Comparison of ENCODE assay signal across 28 cellular contexts in genomic region chr3:126837773-126838172, GRCh38.
"Had no signal": no experiment of that assay in that cellular context is flagged by ENCODE, and none has a peak within 500 bp of the region (broad histone marks: within the 10 kb centered on the region; RNA-seq: fewer than 3 reads in every experiment).

No MANE protein-coding gene starts in this region.

- H3K9me3 Mint-ChIP-seq: activated naive CD4-positive, alpha-beta T cell treated with anti-CD3 and anti-CD28 coated beads, Interleukin-2, amount 50 U/mL, for 72 hours; activated T-helper 2 cell treated with anti-CD3 and anti-CD28 coated beads, Interferon-gamma antibody, Interleukin-2, Interleukin-4, amounts not matched to agents 10 μg/mL and 5 μg/mL and 100 μg/mL, durations not matched to agents 14 hours and 24 hours and 36 hours; dendritic cell treated with granulocyte-macrophage colony-stimulating factor and Interleukin-4, amounts not matched to agents 40 ng/mL and 50 ng/mL, for 4 days; natural killer cell treated with Interleukin-12 subunit alpha and Interleukin-12 subunit beta and Interleukin-15 and Interleukin-18, amount 100 ng/mL, for 72 hours; stimulated activated effector memory CD8-positive, alpha-beta T cell treated with anti-CD3 and anti-CD28 coated beads, Interleukin-12 subunit alpha, Interleukin-12 subunit beta, amount 100 ng/mL, for 72 hours; stimulated activated naive CD8-positive, alpha-beta T cell treated with anti-CD3 and anti-CD28 coated beads, Interleukin-15, Interleukin-2, amounts not matched to agents 100 ng/mL and 50 ng/mL, for 24 hours; T-helper 2 cell treated with Interferon-gamma antibody and Interleukin-4, amounts not matched to agents 5 μg/mL and 100 μg/mL, for 36 hours had no signal

- H3K4me1 Mint-ChIP-seq: activated CD4-positive, alpha-beta T cell treated with anti-CD3 and anti-CD28 coated beads for 36 hours; stimulated activated effector memory CD8-positive, alpha-beta T cell treated with anti-CD3 and anti-CD28 coated beads, Interleukin-12 subunit alpha, Interleukin-12 subunit beta, amount 100 ng/mL, for 72 hours had no signal

- H3K36me3 ChIP-seq: gastrocnemius medialis, lower lobe of right lung, ovary, thyroid gland, upper lobe of left lung had no signal

- DNase-seq: activated CD4-positive, alpha-beta T cell treated with anti-CD3 and anti-CD28 coated beads for 36 hours; activated CD4-positive, alpha-beta T cell treated with anti-CD3 and anti-CD28 coated beads, Interleukin-2, amount 50 U/mL, for 48 hours; activated CD4-positive, CD25-positive, alpha-beta regulatory T cell; activated naive CD4-positive, alpha-beta T cell; activated T-cell treated with anti-CD3 and anti-CD28 coated beads, Interleukin-2, amount 50 U/mL, for 48 hours; effector CD8-positive, alpha-beta T cell; gastrocnemius medialis; glutamatergic neuron; left lung; lower lobe of right lung; mesendoderm; mucosa of descending colon; ovary; small intestine; stimulated activated CD4-positive, alpha-beta T cell treated with anti-CD3 and anti-CD28 coated beads, Interleukin-4, amount 100 ng/mL, for 24 hours; T-helper 1 cell; thyroid gland; upper lobe of left lung had no signal

- H3K27ac ChIP-seq: epithelial cell of prostate, gastrocnemius medialis, left lung, lower lobe of right lung, ovary, thyroid gland, upper lobe of left lung had no signal

- H3K27me3 Mint-ChIP-seq: activated CD4-positive, alpha-beta T cell treated with anti-CD3 and anti-CD28 coated beads for 36 hours; dendritic cell treated with granulocyte-macrophage colony-stimulating factor and Interleukin-4, amounts not matched to agents 40 ng/mL and 50 ng/mL, for 4 days; natural killer cell treated with Interleukin-12 subunit alpha and Interleukin-12 subunit beta and Interleukin-15 and Interleukin-18, amount 100 ng/mL, for 72 hours; progenitor cell of endocrine pancreas; stimulated activated naive CD8-positive, alpha-beta T cell treated with anti-CD3 and anti-CD28 coated beads, Interleukin-15, Interleukin-2, amounts not matched to agents 100 ng/mL and 50 ng/mL, for 24 hours had no signal

- H3K27me3 ChIP-seq: gastrocnemius medialis, left lung, ovary, thyroid gland, upper lobe of left lung had no signal

- H3K9me3 ChIP-seq: gastrocnemius medialis, left lung, lower lobe of right lung, mucosa of descending colon, ovary, thyroid gland, upper lobe of left lung had no signal

- H3K4me3 Mint-ChIP-seq: activated CD4-positive, alpha-beta T cell treated with anti-CD3 and anti-CD28 coated beads for 36 hours; dendritic cell treated with granulocyte-macrophage colony-stimulating factor and Interleukin-4, amounts not matched to agents 40 ng/mL and 50 ng/mL, for 4 days; natural killer cell treated with Interleukin-12 subunit alpha and Interleukin-12 subunit beta and Interleukin-15 and Interleukin-18, amount 100 ng/mL, for 72 hours; stimulated activated effector memory CD8-positive, alpha-beta T cell treated with anti-CD3 and anti-CD28 coated beads, Interleukin-12 subunit alpha, Interleukin-12 subunit beta, amount 100 ng/mL, for 72 hours; stimulated activated naive CD8-positive, alpha-beta T cell treated with anti-CD3 and anti-CD28 coated beads, Interleukin-15, Interleukin-2, amounts not matched to agents 100 ng/mL and 50 ng/mL, for 24 hours; T-helper 2 cell treated with Interferon-gamma antibody and Interleukin-4, amounts not matched to agents 5 μg/mL and 100 μg/mL, for 36 hours had no signal

- ATAC-seq: activated CD4-positive, alpha-beta T cell treated with anti-CD3 and anti-CD28 coated beads for 36 hours; activated naive CD4-positive, alpha-beta T cell treated with anti-CD3 and anti-CD28 coated beads, Interleukin-2, amount 50 U/mL, for 72 hours; gastrocnemius medialis; left lung; lower lobe of right lung; mucosa of descending colon; natural killer cell treated with Interleukin-12 subunit alpha and Interleukin-12 subunit beta and Interleukin-15 and Interleukin-18, amount 100 ng/mL, for 72 hours; sciatic nerve; stimulated activated effector memory CD8-positive, alpha-beta T cell treated with anti-CD3 and anti-CD28 coated beads, Interleukin-12 subunit alpha, Interleukin-12 subunit beta, amount 100 ng/mL, for 72 hours had no signal

- H3K4me3 ChIP-seq: gastrocnemius medialis, left lung, lower lobe of right lung, mucosa of descending colon, ovary, thyroid gland, upper lobe of left lung had no signal

- H3K27ac Mint-ChIP-seq: activated CD4-positive, alpha-beta T cell treated with anti-CD3 and anti-CD28 coated beads for 36 hours; activated naive CD4-positive, alpha-beta T cell treated with anti-CD3 and anti-CD28 coated beads, Interleukin-2, amount 50 U/mL, for 72 hours; activated T-helper 2 cell treated with anti-CD3 and anti-CD28 coated beads, Interferon-gamma antibody, Interleukin-2, Interleukin-4, amounts not matched to agents 10 μg/mL and 5 μg/mL and 100 μg/mL, durations not matched to agents 14 hours and 24 hours and 36 hours; dendritic cell treated with granulocyte-macrophage colony-stimulating factor and Interleukin-4, amounts not matched to agents 40 ng/mL and 50 ng/mL, for 4 days; natural killer cell treated with Interleukin-12 subunit alpha and Interleukin-12 subunit beta and Interleukin-15 and Interleukin-18, amount 100 ng/mL, for 72 hours; progenitor cell of endocrine pancreas; stimulated activated effector memory CD8-positive, alpha-beta T cell treated with anti-CD3 and anti-CD28 coated beads, Interleukin-12 subunit alpha, Interleukin-12 subunit beta, amount 100 ng/mL, for 72 hours; stimulated activated naive CD8-positive, alpha-beta T cell treated with anti-CD3 and anti-CD28 coated beads, Interleukin-15, Interleukin-2, amounts not matched to agents 100 ng/mL and 50 ng/mL, for 24 hours; T-helper 2 cell treated with Interferon-gamma antibody and Interleukin-4, amounts not matched to agents 5 μg/mL and 100 μg/mL, for 36 hours had no signal

- H3K4me1 ChIP-seq: gastrocnemius medialis, left lung, lower lobe of right lung, thyroid gland, upper lobe of left lung had no signal

- H3K36me3 Mint-ChIP-seq: natural killer cell treated with Interleukin-12 subunit alpha and Interleukin-12 subunit beta and Interleukin-15 and Interleukin-18, amount 100 ng/mL, for 72 hours; stimulated activated effector memory CD8-positive, alpha-beta T cell treated with anti-CD3 and anti-CD28 coated beads, Interleukin-12 subunit alpha, Interleukin-12 subunit beta, amount 100 ng/mL, for 72 hours had no signal
